Comparison of ENCODE assay signal across 10 cellular contexts in the genomic region with DNA sequence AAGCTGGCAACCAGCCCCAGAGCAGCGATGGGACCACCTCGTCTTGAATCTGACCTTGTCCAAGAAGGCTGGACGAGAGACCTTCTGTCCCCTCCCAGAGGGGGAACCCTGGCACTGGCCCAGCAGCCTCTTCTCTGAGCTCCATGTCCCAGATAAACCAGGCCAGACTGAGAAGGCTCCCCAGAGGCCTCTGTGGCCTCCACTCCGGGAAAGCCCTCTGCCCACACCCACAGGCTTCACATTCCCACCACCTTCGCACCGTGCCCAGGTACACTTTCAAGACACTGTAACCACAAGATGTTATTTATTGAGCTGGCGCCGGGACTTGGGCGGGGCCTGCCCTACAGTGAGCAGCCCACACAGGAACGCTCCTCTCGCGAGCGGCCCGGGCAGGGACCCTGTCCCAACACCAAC. TPM values are rescaled to one million over a fixed set of nuclear protein-coding genes. Genes with fewer than 3 reads are reported as not detected.
DNase-seq lines count a peak whose midpoint lies in the region; ATAC-seq and TF ChIP-seq lines count a peak whose summit lies in the region.
"Had no signal": no experiment of that assay in that cellular context is flagged by ENCODE, and none has a peak within 500 bp of the region (broad histone marks: within the 10 kb centered on the region; RNA-seq: fewer than 3 reads in every experiment).

No MANE protein-coding gene starts in this region.

- intact Hi-C loops in tibial artery (cut with DNase I; ENCODE audit: low total_unique reads), result loop anchor here (10.0 kb wide), 1 partner anchor 404 kb away; a partner anchor contains a TSS

- H3K9me3 Mint-ChIP-seq in effector memory CD8-positive, alpha-beta T cell, result no peaks in the 10 kb centered on the region

- no peaks in the 10 kb centered on the region for H3K27me3 Mint-ChIP-seq in effector memory CD8-positive, alpha-beta T cell

- ATAC-seq in effector memory CD8-positive, alpha-beta T cell (replicated peaks), result peak; percentile 85

- 92% methylated on average over 14 of the region's 14 CpGs for WGBS in SK-N-SH (ENCODE audit: low lambda C conversion rate)

- peaks cover 0 to 80% of the 10 kb centered on the region in 2 experiments; a peak in 2 of 3 replicates for H3K36me3 ChIP-seq in HEK293 (ENCODE audit: control insufficient read depth in 2 of 2, insufficient read depth in 1 of 2, low read length in 2 of 2)
- peaks cover 27 to 68% (median 64%) of the 10 kb centered on the region in 3 donors for H3K36me3 ChIP-seq in tibial artery
- peaks cover 14 to 48% of the 10 kb centered on the region in 2 experiments for H3K36me3 ChIP-seq in SK-N-SH (replicated peaks in 1 of 2; ENCODE audit: control insufficient read depth in 1 of 2, insufficient read depth in 2 of 2, low read length in 1 of 2)
- no peaks in the 10 kb centered on the region for H3K36me3 ChIP-seq in BE2C
- H3K36me3 ChIP-seq: colonic mucosa had no signal

- H3F3A ChIP-seq in SK-N-SH (replicated peaks; ENCODE audit: insufficient read depth), result no peaks in the 10 kb centered on the region

- CTCF ChIA-PET in HEK293 (lab: Yijun Ruan, JAX) (interaction anchor here (0.7 to 2.6 kb wide), 4 partner anchors 8 to 913 kb away, joined by 3 to 10 read pairs (median 6); no protein-coding TSS in a partner anchor), SK-N-SH (lab: Yijun Ruan, JAX) (interaction anchor here (0.7 to 1.2 kb wide), 4 partner anchors 8 to 232 kb away, joined by 3 to 6 read pairs (median 4); no protein-coding TSS in a partner anchor)

- no peak for TF ChIP-seq RAD21 in SK-N-SH (IDR thresholded peaks at IDR 0.05; ENCODE audit: low read length)

- peaks cover 44% of the 10 kb centered on the region for H3K36me3 Mint-ChIP-seq in effector memory CD8-positive, alpha-beta T cell (ENCODE audit: insufficient read depth)

- H3K4me2 ChIP-seq in SK-N-SH, result no peak overlapping the region

- H3K9ac ChIP-seq in SK-N-SH, result no peak overlapping the region

- no peak overlapping the region for H2AFZ ChIP-seq in SK-N-SH (ENCODE audit: low read depth)

- TF ChIP-seq CTCF in HEK293 (tag by site-specific recombination; IDR thresholded peaks at IDR 0.05) (no peak), tibial artery (IDR thresholded peaks at IDR 0.05) (no peak), SK-N-SH (IDR thresholded peaks at IDR 0.05) (no peak), BE2C (IDR thresholded peaks at IDR 0.05; ENCODE audit: low read depth, low read length) (no peak)

- H3K9me2 ChIP-seq in SK-N-SH, result no peaks in the 10 kb centered on the region

- no peaks in the 10 kb centered on the region for H3K79me2 ChIP-seq in SK-N-SH (ENCODE audit: insufficient read depth)

- no peaks in the 10 kb centered on the region for H4K20me1 ChIP-seq in SK-N-SH (ENCODE audit: insufficient read depth)

- H3K27ac Mint-ChIP-seq in effector memory CD8-positive, alpha-beta T cell, result peak overlapping the region; percentile 89 to 94

- H3K27ac ChIP-seq in HEK293 (ENCODE audit: extremely low read depth, low read depth, low read length) (no peak overlapping the region), tibial artery (no peak overlapping the region), SK-N-SH (ENCODE audit: low read depth in 2 of 2, low read length in 1 of 2) (no peak overlapping the region)
- H3K27ac ChIP-seq: colonic mucosa had no signal

- POLR2A ChIA-PET in HEK293 (lab: Yijun Ruan, JAX) (no interaction called here), SK-N-SH (lab: Yijun Ruan, JAX) (no interaction called here)

- no peaks in the 10 kb centered on the region for H3K4me1 ChIP-seq in HEK293 (ENCODE audit: control insufficient read depth, insufficient read depth, low read length)
- H3K4me1 ChIP-seq in tibial artery, result peaks cover 0 to 48% (median 33%) of the 10 kb centered on the region in 4 donors
- no peaks in the 10 kb centered on the region for H3K4me1 ChIP-seq in SK-N-SH (ENCODE audit: control insufficient read depth in 1 of 2, insufficient read depth in 2 of 2, low read depth in 1 of 2, low read length in 1 of 2)
- H3K4me1 ChIP-seq in BE2C, result no peaks in the 10 kb centered on the region
- H3K4me1 ChIP-seq: colonic mucosa had no signal

- H3K4me3 ChIP-seq in HEK293 (ENCODE audit: low read depth, low read length) (no peak overlapping the region), tibial artery (no peak overlapping the region), SK-N-SH (ENCODE audit: low read depth in 2 of 2, low read length in 1 of 2) (no peak overlapping the region), BE2C (ENCODE audit: low read depth, low read length) (no peak overlapping the region)
- H3K4me3 ChIP-seq: colonic mucosa had no signal

- H3K27me3 ChIP-seq in tibial artery, result no peaks in the 10 kb centered on the region
- no peaks in the 10 kb centered on the region for H3K27me3 ChIP-seq in SK-N-SH (ENCODE audit: insufficient read depth)
- H3K27me3 ChIP-seq in BE2C, result no peaks in the 10 kb centered on the region
- H3K27me3 ChIP-seq: colonic mucosa had no signal

- peak overlapping the region; percentile 27 to 29 for H3K4me3 Mint-ChIP-seq in effector memory CD8-positive, alpha-beta T cell

- H3K4me1 Mint-ChIP-seq in effector memory CD8-positive, alpha-beta T cell (ENCODE audit: low read depth in 2 of 2), result peaks cover 28 to 36% of the 10 kb centered on the region in 2 donors

- peak; percentile 42 for DNase-seq in activated CD4-positive, alpha-beta T cell treated with anti-CD3 and anti-CD28 coated beads, Interleukin-2, amount 50 U/mL, for 1 hour
- DNase-seq in effector memory CD8-positive, alpha-beta T cell, result peak in 2 of 3 experiments; percentile 10 to 22
- peak in 2 of 3 donors; percentile 9 to 20 for DNase-seq in stimulated activated CD4-positive, alpha-beta T cell treated with anti-CD3 and anti-CD28 coated beads, TNF-alpha, amount 100 ng/mL, for 1 hour (ENCODE audit: low read depth in 3 of 3, low spot score in 1 of 3)
- DNase-seq in tibial artery (no peak), SK-N-SH (no peak), BE2C (no peak), cerebellar nuclear complex (lab: John Stamatoyannopoulos, UW) (no peak)
- DNase-seq: activated CD4-positive, CD25-positive, alpha-beta regulatory T cell treated with anti-CD3 and anti-CD28 coated beads, Interleukin-2, amount 50 U/mL, for 72 hours; colonic mucosa had no signal

- no peaks in the 10 kb centered on the region for H3K9me3 ChIP-seq in HEK293 (ENCODE audit: control insufficient read depth, insufficient read depth, low read depth, low read length)
- no peaks in the 10 kb centered on the region for H3K9me3 ChIP-seq in tibial artery
- no peaks in the 10 kb centered on the region for H3K9me3 ChIP-seq in SK-N-SH
- no peaks in the 10 kb centered on the region for H3K9me3 ChIP-seq in BE2C
- H3K9me3 ChIP-seq: colonic mucosa had no signal

- TF ChIP-seq EP300 in SK-N-SH (IDR thresholded peaks at IDR 0.05; ENCODE audit: borderline replicate concordance in 1 of 2, low read depth in 1 of 2, low read length in 1 of 2), result no peak

TF ChIP-seq in HEK293, 187 proteins besides CTCF, POLR2A, EP300 and RAD21 (continues in another document):
- TF ChIP-seq ZNF558 (tag by site-specific recombination; IDR thresholded peaks at IDR 0.05) (no peak), ZNF626 (tag by site-specific recombination; IDR thresholded peaks at IDR 0.05) (no peak)
- TF ChIP-seq, protein P1, sequence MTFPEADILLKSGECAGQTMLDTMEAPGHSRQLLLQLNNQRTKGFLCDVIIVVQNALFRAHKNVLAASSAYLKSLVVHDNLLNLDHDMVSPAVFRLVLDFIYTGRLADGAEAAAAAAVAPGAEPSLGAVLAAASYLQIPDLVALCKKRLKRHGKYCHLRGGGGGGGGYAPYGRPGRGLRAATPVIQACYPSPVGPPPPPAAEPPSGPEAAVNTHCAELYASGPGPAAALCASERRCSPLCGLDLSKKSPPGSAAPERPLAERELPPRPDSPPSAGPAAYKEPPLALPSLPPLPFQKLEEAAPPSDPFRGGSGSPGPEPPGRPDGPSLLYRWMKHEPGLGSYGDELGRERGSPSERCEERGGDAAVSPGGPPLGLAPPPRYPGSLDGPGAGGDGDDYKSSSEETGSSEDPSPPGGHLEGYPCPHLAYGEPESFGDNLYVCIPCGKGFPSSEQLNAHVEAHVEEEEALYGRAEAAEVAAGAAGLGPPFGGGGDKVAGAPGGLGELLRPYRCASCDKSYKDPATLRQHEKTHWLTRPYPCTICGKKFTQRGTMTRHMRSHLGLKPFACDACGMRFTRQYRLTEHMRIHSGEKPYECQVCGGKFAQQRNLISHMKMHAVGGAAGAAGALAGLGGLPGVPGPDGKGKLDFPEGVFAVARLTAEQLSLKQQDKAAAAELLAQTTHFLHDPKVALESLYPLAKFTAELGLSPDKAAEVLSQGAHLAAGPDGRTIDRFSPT (tag by site-specific recombination; IDR thresholded peaks at IDR 0.05), result no peak

TF ChIP-seq in SK-N-SH, 30 proteins besides CTCF, POLR2A, EP300 and RAD21:
- no peak for TF ChIP-seq MEF2A (IDR thresholded peaks at IDR 0.05; ENCODE audit: borderline replicate concordance, low read depth)

RNA-seq across cellular contexts. Expression of a gene that starts 33.2 kb away (rescaled TPM):
- 25.7 and 28.3 TPM in 2 replicates for polyA plus RNA-seq in SK-N-SH (2012; rRNA removed)
- polyA plus RNA-seq in SK-N-SH (2012; cell fraction: cytosol; rRNA removed), result 14.9 and 20.7 TPM in 2 replicates
- polyA plus RNA-seq in SK-N-SH (2012; cell fraction: nucleus; rRNA removed), result 50.4 and 63.8 TPM in 2 replicates
- polyA plus RNA-seq in BE2C (2012; ENCODE audit: insufficient read depth, insufficient read length, low read depth), result 3.4 TPM

RNA-seq across cellular contexts. Expression of a gene that starts 35.9 kb away (rescaled TPM):
- 63.9 and 92.9 TPM in 2 replicates for polyA plus RNA-seq in SK-N-SH (2012; rRNA removed)
- 67.5 and 78.6 TPM in 2 replicates for polyA plus RNA-seq in SK-N-SH (2012; cell fraction: cytosol; rRNA removed)
- polyA plus RNA-seq in SK-N-SH (2012; cell fraction: nucleus; rRNA removed), result 29.9 and 37.7 TPM in 2 replicates
- polyA plus RNA-seq in BE2C (2012; ENCODE audit: insufficient read depth, insufficient read length, low read depth), result 35.7 TPM

Comparison
In these comparisons a context has a peak if more than half of its experiments do, and no peak if none do; other contexts are left out.
1. DNase-seq: peak in activated CD4-positive, alpha-beta T cell treated with anti-CD3 and anti-CD28 coated beads, Interleukin-2, amount 50 U/mL, for 1 hour (single experiment), effector memory CD8-positive, alpha-beta T cell (2 of 3) and stimulated activated CD4-positive, alpha-beta T cell treated with anti-CD3 and anti-CD28 coated beads, TNF-alpha, amount 100 ng/mL, for 1 hour (2 of 3); none in tibial artery (0 of 2), SK-N-SH (single experiment), BE2C (single experiment) and cerebellar nuclear complex (0 of 2).